In genomic region chr12:49671051-49671765, GRCh38 we compare ENCODE assay signal across 8 cellular contexts. TPM values are rescaled to one million over a fixed set of nuclear protein-coding genes. Genes with fewer than 3 reads are reported as not detected.
A peak's percentile ranks its signal among the peaks of the same experiment; 100 is the strongest.
DNase-seq lines count a peak whose midpoint lies in the region; ATAC-seq and TF ChIP-seq lines count a peak whose summit lies in the region.

No MANE protein-coding gene starts in this region.

- peak overlapping the region; percentile 82 to 97 for H3K27ac ChIP-seq in tibial artery

- peaks cover 0 to 63% (median 50%) of the 10 kb centered on the region in 4 donors for H3K4me1 ChIP-seq in tibial artery

- ATAC-seq in Right ventricle myocardium inferior (no peak), natural killer cell (peak; percentile 73 to 84 (median 82)), GM19452 (IDR thresholded peaks at IDR 0.05; ENCODE audit: unreplicated experiment) (no peak), GM21737 (IDR thresholded peaks at IDR 0.05; ENCODE audit: unreplicated experiment) (no peak)

- peak; percentile 80 for DNase-seq in cardiac septum (ENCODE audit: low spot score)
- DNase-seq in Right ventricle myocardium inferior (ENCODE audit: missing footprints) = no peak
- DNase-seq in activated naive CD4-positive, alpha-beta T cell treated with anti-CD3 and anti-CD28 coated beads for 36 hours = peak; percentile 81
- DNase-seq in natural killer cell = peak; percentile 48
- no peak for DNase-seq in tibial artery
- DNase-seq in MG63 = no peak

- CTCF ChIA-PET in activated naive CD4-positive, alpha-beta T cell treated with anti-CD3 and anti-CD28 coated beads for 36 hours (lab: Charles Lee) = interaction anchor here (0.7 to 5.8 kb wide), 7 partner anchors 23 to 70 kb away, joined by 3 to 40 read pairs (median 4); partner anchors contain the start of genes FMNL3 and TMBIM6

- H3K9me3 Mint-ChIP-seq in activated naive CD4-positive, alpha-beta T cell treated with anti-CD3 and anti-CD28 coated beads for 36 hours = no peaks in the 10 kb centered on the region
- H3K9me3 Mint-ChIP-seq in natural killer cell = no peaks in the 10 kb centered on the region

- H3K36me3 ChIP-seq in tibial artery (no peaks in the 10 kb centered on the region), MG63 (no peaks in the 10 kb centered on the region)

- H3K36me3 Mint-ChIP-seq in activated naive CD4-positive, alpha-beta T cell treated with anti-CD3 and anti-CD28 coated beads for 36 hours (ENCODE audit: low read depth) = no peaks in the 10 kb centered on the region
- no peaks in the 10 kb centered on the region for H3K36me3 Mint-ChIP-seq in natural killer cell

- H3K4me3 Mint-ChIP-seq in activated naive CD4-positive, alpha-beta T cell treated with anti-CD3 and anti-CD28 coated beads for 36 hours = peak overlapping the region; percentile 77
- peak overlapping the region; percentile 74 for H3K4me3 Mint-ChIP-seq in natural killer cell

- H3K9me3 ChIP-seq in tibial artery = no peaks in the 10 kb centered on the region
- no peaks in the 10 kb centered on the region for H3K9me3 ChIP-seq in MG63

- TF ChIP-seq CTCF in natural killer cell (IDR thresholded peaks at IDR 0.05) = no peak
- TF ChIP-seq CTCF in tibial artery (IDR thresholded peaks at IDR 0.05) = no peak

- H3K27me3 ChIP-seq in tibial artery = no peaks in the 10 kb centered on the region
- H3K27me3 ChIP-seq in MG63 = no peaks in the 10 kb centered on the region

- peaks cover 96% of the 10 kb centered on the region for H3K4me1 Mint-ChIP-seq in activated naive CD4-positive, alpha-beta T cell treated with anti-CD3 and anti-CD28 coated beads for 36 hours (ENCODE audit: low read depth)
- peaks cover 82 to 97% of the 10 kb centered on the region in 2 donors for H3K4me1 Mint-ChIP-seq in natural killer cell

- H3K27me3 Mint-ChIP-seq in activated naive CD4-positive, alpha-beta T cell treated with anti-CD3 and anti-CD28 coated beads for 36 hours (ENCODE audit: low read depth) = no peaks in the 10 kb centered on the region
- H3K27me3 Mint-ChIP-seq in natural killer cell (ENCODE audit: low read depth in 2 of 2) = no peaks in the 10 kb centered on the region

- H3K4me3 ChIP-seq in tibial artery (no peak overlapping the region), MG63 (no peak overlapping the region)

- intact Hi-C loops in cardiac septum (cut with DNase I) (no loop called here), Right ventricle myocardium inferior (cut with DNase I) (no loop called here), natural killer cell (cut with micrococcal nuclease) (loop anchor here (2.0 kb wide), 4 partner anchors 14 to 72 kb away; no protein-coding TSS in a partner anchor), tibial artery (cut with DNase I; ENCODE audit: low total_unique reads) (loop anchor here (5.0 kb wide), 1 partner anchor 36 kb away; the partner anchor contains the start of gene FMNL3)
- intact Hi-C loops in activated naive CD4-positive, alpha-beta T cell treated with anti-CD3 and anti-CD28 coated beads for 36 hours (cut with micrococcal nuclease) = loop anchor here (1.0 to 10.0 kb wide), 5 partner anchors 8 to 554 kb away; no protein-coding TSS in a partner anchor

- peak overlapping the region; percentile 98 for H3K27ac Mint-ChIP-seq in activated naive CD4-positive, alpha-beta T cell treated with anti-CD3 and anti-CD28 coated beads for 36 hours
- H3K27ac Mint-ChIP-seq in natural killer cell = peak overlapping the region; percentile 89 to 92

RNA-seq across cellular contexts. Expression of gene FMNL3, which starts 36.0 kb away (rescaled TPM):
- total RNA-seq in cardiac septum (19.8 TPM), Right ventricle myocardium inferior (10.8 TPM), natural killer cell (10 to 100 TPM; 54.2 to 82.6 (median 58.7) TPM)
- total RNA-seq in activated naive CD4-positive, alpha-beta T cell treated with anti-CD3 and anti-CD28 coated beads for 36 hours = 10 to 100 TPM; 20.0 to 20.7 TPM
- total RNA-seq in MG63 (2014; rRNA removed; shearing (Covaris generic); ENCODE audit: low replicate concordance) = 8.8 and 12.8 TPM in 2 replicates

RNA-seq across cellular contexts. Expression of gene PRPF40B, which starts 47.8 kb away (rescaled TPM):
- 30.1 TPM for total RNA-seq in cardiac septum
- 17.1 TPM for total RNA-seq in Right ventricle myocardium inferior
- 1 to 10 TPM; 7.2 to 7.7 TPM for total RNA-seq in activated naive CD4-positive, alpha-beta T cell treated with anti-CD3 and anti-CD28 coated beads for 36 hours
- 1 to 10 TPM; 5.6 to 6.8 (median 5.9) TPM for total RNA-seq in natural killer cell
- 4.8 and 8.6 TPM in 2 replicates for total RNA-seq in MG63 (2014; rRNA removed; shearing (Covaris generic); ENCODE audit: low replicate concordance)

Comparison
In these comparisons a context has a peak if more than half of its experiments do, and no peak if none do; other contexts are left out.
1. DNase-seq: peak in cardiac septum (single experiment), activated naive CD4-positive, alpha-beta T cell treated with anti-CD3 and anti-CD28 coated beads for 36 hours (single experiment) and natural killer cell (single experiment); none in Right ventricle myocardium inferior (single experiment), tibial artery (0 of 2) and MG63 (single experiment).
2. ATAC-seq: peak in natural killer cell (3 of 3); none in Right ventricle myocardium inferior (single experiment), GM19452 (single experiment) and GM21737 (single experiment).
3. intact Hi-C loops: an anchor here in activated naive CD4-positive, alpha-beta T cell treated with anti-CD3 and anti-CD28 coated beads for 36 hours (1.0 to 10.0 kb wide), natural killer cell (2.0 kb wide) and tibial artery (5.0 kb wide); none called in cardiac septum and Right ventricle myocardium inferior.